ENCODE assay signal across 20 cellular contexts in the genomic region with DNA sequence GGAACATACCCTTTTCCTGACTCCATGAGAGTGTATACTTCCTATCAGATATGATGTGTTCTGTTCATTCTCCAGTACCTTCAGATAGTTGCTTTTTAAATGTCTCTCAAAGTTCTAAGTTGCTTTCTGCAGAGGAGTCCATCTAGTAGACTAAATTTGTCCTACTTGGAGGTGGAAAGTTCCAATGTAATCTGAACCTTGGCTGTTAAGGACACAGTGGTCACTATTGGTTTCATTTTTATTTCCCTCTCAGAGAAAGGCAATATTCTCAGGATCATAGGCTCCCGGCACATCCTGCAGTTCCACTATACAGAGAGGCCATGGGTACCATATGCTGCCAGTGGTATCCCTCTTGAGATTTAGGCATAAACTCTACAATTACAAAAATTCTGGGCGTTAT.
"Had no signal": no experiment of that assay in that cellular context is flagged by ENCODE, and none has a peak within 500 bp of the region (broad histone marks: within the 10 kb centered on the region; RNA-seq: fewer than 3 reads in every experiment).

No MANE protein-coding gene starts in this region.

- H3K4me3 ChIP-seq: coronary artery, dorsolateral prefrontal cortex, esophagus squamous epithelium, gastrocnemius medialis, heart right ventricle, left ventricle myocardium inferior, lower lobe of right lung had no signal

- DNase-seq: dermis blood vessel endothelial cell; dorsolateral prefrontal cortex; effector CD4-positive, alpha-beta T cell; effector memory CD4-positive, alpha-beta T cell; erythroblast; esophagus squamous epithelium; foreskin fibroblast; gastrocnemius medialis; glutamatergic neuron; head of caudate nucleus; heart right ventricle; hippocampal formation; left cardiac atrium; left ventricle myocardium inferior; lower lobe of right lung; mesenchymal stem cell; midbrain had no signal

- H3K27me3 ChIP-seq: dorsolateral prefrontal cortex, esophagus squamous epithelium, gastrocnemius medialis, heart right ventricle had no signal

- H3K27ac ChIP-seq: coronary artery, dorsolateral prefrontal cortex, epithelial cell of prostate, esophagus squamous epithelium, gastrocnemius medialis, heart right ventricle, left ventricle myocardium inferior, lower lobe of right lung had no signal

- H3K36me3 ChIP-seq: esophagus squamous epithelium, gastrocnemius medialis, heart right ventricle, left ventricle myocardium inferior, lower lobe of right lung had no signal

- H3K4me1 ChIP-seq: esophagus squamous epithelium, gastrocnemius medialis, heart right ventricle, left ventricle myocardium inferior, lower lobe of right lung had no signal

- H3K9me3 ChIP-seq: esophagus squamous epithelium, gastrocnemius medialis, left ventricle myocardium inferior, lower lobe of right lung had no signal

- ATAC-seq: esophagus mucosa, gastrocnemius medialis, heart right ventricle, left cardiac atrium, lower lobe of right lung had no signal
